In the genomic region with DNA sequence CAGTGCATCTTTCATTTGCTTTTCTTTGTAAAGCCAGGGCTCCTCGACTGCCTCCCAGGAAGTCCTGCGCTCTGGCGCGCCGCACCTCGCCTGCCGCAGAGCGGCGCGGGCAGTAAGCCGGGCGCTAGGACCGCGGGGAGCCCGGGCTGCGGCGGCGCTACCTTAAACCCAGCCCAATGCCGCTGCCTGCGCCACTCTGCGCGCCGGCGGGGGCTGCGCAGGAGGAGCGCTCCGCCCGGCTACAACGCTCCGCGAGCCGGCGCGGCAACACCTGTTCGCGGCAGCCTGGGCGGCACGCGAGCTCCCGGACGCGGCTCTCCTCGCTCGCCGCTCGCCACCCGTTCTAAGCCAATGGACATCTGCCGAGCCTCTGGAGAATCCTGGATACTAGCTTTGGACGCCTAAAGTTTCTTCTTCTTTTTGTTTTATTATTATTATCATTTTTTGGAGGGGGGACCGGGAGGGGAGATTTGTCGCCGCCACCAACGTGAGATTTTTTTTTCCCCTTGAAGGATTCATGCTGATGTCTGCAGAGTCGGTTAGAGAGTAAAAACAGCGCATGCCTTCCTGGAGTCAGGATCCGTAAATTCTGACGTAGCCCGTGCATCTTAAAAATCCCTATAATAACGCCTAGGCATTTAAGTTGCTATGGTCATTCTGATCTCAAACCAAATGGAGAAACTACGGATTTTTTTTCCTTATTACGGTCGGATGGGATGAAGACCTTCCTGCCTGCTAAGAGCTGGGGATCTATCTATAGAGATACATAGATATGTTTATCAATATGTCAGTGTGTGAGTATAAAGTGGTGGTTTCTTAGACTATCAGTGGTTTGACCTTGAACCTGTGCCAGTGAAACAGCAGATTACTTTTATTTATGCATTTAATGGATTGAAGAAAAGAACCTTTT, we compare ENCODE assay signal across 8 cellular contexts. TPM values are rescaled to one million over a fixed set of nuclear protein-coding genes. Genes with fewer than 3 reads are reported as not detected.
DNase-seq lines count a peak whose midpoint lies in the region; ATAC-seq and TF ChIP-seq lines count a peak whose summit lies in the region.

Gene FGF9 (plus strand): TSS at position 191 of the 910 bp plus-strand sequence. CDS start 840 bp downstream, outside the sequence.

- peak within 1 kb of the TSS; percentile 79 for H3K4me2 ChIP-seq in neural cell (ENCODE audit: low read length)

- H3K27me3 ChIP-seq in HUES48 (ENCODE audit: control insufficient read depth, insufficient read depth, low read length) (peaks cover 98% of the 10 kb centered on the region), neural cell (ENCODE audit: insufficient read depth, low read depth, low read length) (peaks cover 19% of the 10 kb centered on the region), subcutaneous abdominal adipose tissue (ENCODE audit: control insufficient read depth in 5 of 5, insufficient read depth in 4 of 5, low read length in 5 of 5) (peaks cover 18 to 56% (median 34%) of the 10 kb centered on the region in 5 donors)

- no peaks in the 10 kb centered on the region for H3K36me3 Mint-ChIP-seq in activated T-helper 17 cell treated with anti-CD3 and anti-CD28 coated beads, Interleukin-2, amount 50 U/mL, for 72 hours (ENCODE audit: low read depth)

- H4K20me1 ChIP-seq in neural cell (ENCODE audit: insufficient read depth) = no peaks in the 10 kb centered on the region

- no peaks in the 10 kb centered on the region for H3K9me2 ChIP-seq in neural cell (ENCODE audit: insufficient read depth, low read length)

- ATAC-seq in GM21381 (IDR thresholded peaks at IDR 0.05; ENCODE audit: unreplicated experiment) = peak; percentile 71
- peak; percentile 88 for ATAC-seq in activated T-helper 17 cell treated with anti-CD3 and anti-CD28 coated beads, Interleukin-2, amount 50 U/mL, for 72 hours (replicated peaks)

- peak within 1 kb of the TSS; percentile 85 for H2AFZ ChIP-seq in neural cell (ENCODE audit: low read depth, low read length)

- peaks cover 8% of the 10 kb centered on the region for H3K4me1 Mint-ChIP-seq in activated T-helper 17 cell treated with anti-CD3 and anti-CD28 coated beads, Interleukin-2, amount 50 U/mL, for 72 hours

- peaks cover 23% of the 10 kb centered on the region for H3K79me2 ChIP-seq in neural cell (replicated peaks; ENCODE audit: insufficient read depth, low read length)

- H3K9me3 ChIP-seq in HUES48 (ENCODE audit: control insufficient read depth, insufficient read depth, low read length) = no peaks in the 10 kb centered on the region
- no peaks in the 10 kb centered on the region for H3K9me3 ChIP-seq in neural cell (ENCODE audit: low read length)
- H3K9me3 ChIP-seq in subcutaneous abdominal adipose tissue (ENCODE audit: control insufficient read depth in 5 of 5, low read length in 5 of 5) = no peaks in the 10 kb centered on the region

- peak; percentile 53 for TF ChIP-seq RAD21 in neural cell (conservative IDR thresholded peaks at IDR 0.05)

- peaks cover 10% of the 10 kb centered on the region for H3F3A ChIP-seq in neural cell (ENCODE audit: insufficient read depth, low read length, poor library complexity, severe bottlenecking)

- TF ChIP-seq CTCF in neural cell (IDR thresholded peaks at IDR 0.05; ENCODE audit: poor library complexity, severe bottlenecking) = peak; percentile 47

- H3K9me3 Mint-ChIP-seq in activated T-helper 17 cell treated with anti-CD3 and anti-CD28 coated beads, Interleukin-2, amount 50 U/mL, for 72 hours = no peaks in the 10 kb centered on the region

- DNase-seq in DMS53 (lab: John Stamatoyannopoulos, UW) = peak; percentile 98
- peak; percentile 14 for DNase-seq in fibroblast of the conjunctiva (ENCODE audit: low read depth)

- peak; percentile 38 for TF ChIP-seq EP300 in neural cell (conservative IDR thresholded peaks at IDR 0.05; ENCODE audit: poor library complexity, severe bottlenecking)

- H3K9ac ChIP-seq in HUES48 (ENCODE audit: low read depth, low read length) (peak within 1 kb of the TSS; percentile 36; the same call in 1 of the 2 replicates), neural cell (ENCODE audit: low read length) (peak within 1 kb of the TSS; percentile 79), subcutaneous abdominal adipose tissue (ENCODE audit: low read length in 5 of 5) (peak within 1 kb of the TSS in 2 of 5 donors; percentile 39 to 41)

- H3K27me3 Mint-ChIP-seq in activated T-helper 17 cell treated with anti-CD3 and anti-CD28 coated beads, Interleukin-2, amount 50 U/mL, for 72 hours = peaks cover 23% of the 10 kb centered on the region

- H3K27ac Mint-ChIP-seq in activated T-helper 17 cell treated with anti-CD3 and anti-CD28 coated beads, Interleukin-2, amount 50 U/mL, for 72 hours = no peak within 1 kb of the TSS

- H3K4me3 ChIP-seq in HUES48 (ENCODE audit: low read depth, low read length) = peak within 1 kb of the TSS; percentile 76
- H3K4me3 ChIP-seq in neural cell (ENCODE audit: low read length) = peak within 1 kb of the TSS; percentile 92
- H3K4me3 ChIP-seq in subcutaneous abdominal adipose tissue (ENCODE audit: low read depth in 1 of 5, low read length in 5 of 5) = peak within 1 kb of the TSS; percentile 73 to 88 (median 80)

- H3K27ac ChIP-seq in HUES48 (ENCODE audit: low read depth, low read length) (no peak within 1 kb of the TSS), neural cell (ENCODE audit: low read length) (peak within 1 kb of the TSS; percentile 68), subcutaneous abdominal adipose tissue (ENCODE audit: low read depth, low read length) (no peak within 1 kb of the TSS)

- H3K4me1 ChIP-seq in HUES48 (ENCODE audit: control insufficient read depth, insufficient read depth, low read length) = peaks cover 34% of the 10 kb centered on the region
- peaks cover 3 to 67% (median 63%) of the 10 kb centered on the region in 5 donors for H3K4me1 ChIP-seq in subcutaneous abdominal adipose tissue (ENCODE audit: control insufficient read depth in 5 of 5, insufficient read depth in 5 of 5, low read length in 5 of 5)

- H3K4me3 Mint-ChIP-seq in activated T-helper 17 cell treated with anti-CD3 and anti-CD28 coated beads, Interleukin-2, amount 50 U/mL, for 72 hours = peak within 1 kb of the TSS; percentile 89

- no peaks in the 10 kb centered on the region for H3K36me3 ChIP-seq in HUES48 (ENCODE audit: control insufficient read depth, insufficient read depth, low read length)
- no peaks in the 10 kb centered on the region for H3K36me3 ChIP-seq in neural cell (ENCODE audit: insufficient read depth, low read length)
- no peaks in the 10 kb centered on the region for H3K36me3 ChIP-seq in subcutaneous abdominal adipose tissue (ENCODE audit: control insufficient read depth in 5 of 5, insufficient read depth in 5 of 5, low read length in 5 of 5)

TF ChIP-seq in PFSK-1, 5 proteins besides CTCF, POLR2A, EP300 and RAD21 (continues in another document):
- no peak for TF ChIP-seq REST (IDR thresholded peaks at IDR 0.05; ENCODE audit: insufficient read depth in 1 of 2, low read depth in 2 of 2, low read length in 2 of 2)

TF ChIP-seq in neural cell, 6 proteins besides CTCF, POLR2A, EP300 and RAD21:
- peak; percentile 65 for TF ChIP-seq POLR2AphosphoS5 (IDR thresholded peaks at IDR 0.05)
- TF ChIP-seq SMC3 (conservative IDR thresholded peaks at IDR 0.05; ENCODE audit: poor library complexity) = peak; percentile 60
- no peak for TF ChIP-seq EZH2 (IDR thresholded peaks at IDR 0.05; ENCODE audit: borderline replicate concordance, insufficient read depth, low read length, poor library complexity, severe bottlenecking)
- peak; percentile 74 for TF ChIP-seq MXI1 (conservative IDR thresholded peaks at IDR 0.05; ENCODE audit: poor library complexity, severe bottlenecking)
- no peak for TF ChIP-seq TAF1 (IDR thresholded peaks at IDR 0.05; ENCODE audit: low read depth)
- TF ChIP-seq REST (IDR thresholded peaks at IDR 0.05; ENCODE audit: borderline replicate concordance) = peak; percentile 37

RNA-seq across cellular contexts. Expression of gene FGF9, which starts in this region (rescaled TPM):
- polyA plus RNA-seq in PFSK-1 (2012; ENCODE audit: insufficient read length, low read depth) = not detected
- under 1 TPM in 1 of 2 donors, not detected in 1; 0.05 TPM for total RNA-seq in activated T-helper 17 cell treated with anti-CD3 and anti-CD28 coated beads, Interleukin-2, amount 50 U/mL, for 72 hours
- polyA plus RNA-seq in neural cell = 27.2 and 29.4 TPM in 2 replicates
- 16.3 and 17.8 TPM in 2 replicates for polyA minus RNA-seq in neural cell

Comparison
In these comparisons a context has a peak if more than half of its experiments do, and no peak if none do; other contexts are left out.
1. Peak in ATAC-seq in activated T-helper 17 cell treated with anti-CD3 and anti-CD28 coated beads, Interleukin-2, amount 50 U/mL, for 72 hours; RNA of the gene not detected or under 1 TPM.